3 cellular contexts compared by ENCODE assay signal in the genomic region with DNA sequence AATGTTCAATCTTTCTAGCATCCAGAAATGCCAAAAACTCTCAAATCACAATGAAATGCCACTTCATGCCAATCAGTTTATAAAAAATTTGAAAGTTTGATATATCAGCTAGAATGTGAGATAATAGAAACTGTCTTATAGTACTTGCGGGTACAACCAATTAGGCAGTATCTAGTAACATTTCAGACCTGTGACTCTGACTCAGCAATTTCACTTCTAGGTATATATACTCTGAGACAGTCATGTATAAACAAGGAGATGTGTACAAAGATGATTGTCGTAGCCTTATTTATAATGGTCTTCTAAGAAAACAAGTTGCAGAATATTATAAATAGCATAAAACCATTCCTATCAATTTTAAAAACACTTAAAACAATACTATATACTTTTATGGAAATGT.
TF ChIP-seq lines count a peak whose summit lies in the region.

No MANE protein-coding gene starts in this region.

TF ChIP-seq in A549, 52 proteins besides CTCF, POLR2A, EP300 and RAD21:
- TF ChIP-seq NFE2L2 (conservative IDR thresholded peaks at IDR 0.05; ENCODE audit: low read length): 0 out of 2 replicates have a peak, but pooled peaks have one; percentile 14
- no peak for TF ChIP-seq ZNF302 (CRISPR knock-in tag; IDR thresholded peaks at IDR 0.05)
- TF ChIP-seq MAFK (IDR thresholded peaks at IDR 0.05; ENCODE audit: partially characterized antibody): peak; percentile 73

TF ChIP-seq in IMR-90, 13 proteins besides CTCF, POLR2A, EP300 and RAD21:
- TF ChIP-seq CEBPB (IDR thresholded peaks at IDR 0.05; ENCODE audit: low read depth, low read length): no peak
- TF ChIP-seq MAFK (IDR thresholded peaks at IDR 0.05; ENCODE audit: low read depth, low read length): peak; percentile 65

TF ChIP-seq in K562, 482 proteins besides CTCF, POLR2A, EP300 and RAD21:
- TF ChIP-seq FOS (IDR thresholded peaks at IDR 0.05; ENCODE audit: extremely low read depth, insufficient read length) (no peak), C11orf30 (IDR thresholded peaks at IDR 0.05; ENCODE audit: low read depth) (peak; percentile 82), ZNF316 (IDR thresholded peaks at IDR 0.05) (peak; percentile 90), NFIC (IDR thresholded peaks at IDR 0.05) (no peak), ZNF347 (CRISPR knock-in tag; IDR thresholded peaks at IDR 0.05; ENCODE audit: low read depth) (no peak), MAFG (tag; conservative IDR thresholded peaks at IDR 0.05) (peak; percentile 70), CBFB (CRISPR knock-in tag; IDR thresholded peaks at IDR 0.05) (no peak), MAFF (IDR thresholded peaks at IDR 0.05; ENCODE audit: low read length) (peak; percentile 68), RBFOX2 (IDR thresholded peaks at IDR 0.05; ENCODE audit: low read depth, low read length) (no peak), NFE2L1 (tag; IDR thresholded peaks at IDR 0.05; ENCODE audit: borderline replicate concordance, low read depth) (0 out of 2 replicates have a peak, but pooled peaks have one; percentile 20), NFE2 (IDR thresholded peaks at IDR 0.05; ENCODE audit: low read depth) (peak; percentile 58), MAFK (IDR thresholded peaks at IDR 0.05; ENCODE audit: low read length) (peak; percentile 67), MCM7 (IDR thresholded peaks at IDR 0.05) (no peak), ZNF232 (CRISPR knock-in tag; IDR thresholded peaks at IDR 0.05) (no peak), ESRRB (CRISPR knock-in tag; IDR thresholded peaks at IDR 0.05; ENCODE audit: borderline replicate concordance) (no peak), TBL1XR1 (IDR thresholded peaks at IDR 0.05; ENCODE audit: low read length in 2 of 2) (no peak)
